ENCODE assay signal across 14 cellular contexts in the genomic region with DNA sequence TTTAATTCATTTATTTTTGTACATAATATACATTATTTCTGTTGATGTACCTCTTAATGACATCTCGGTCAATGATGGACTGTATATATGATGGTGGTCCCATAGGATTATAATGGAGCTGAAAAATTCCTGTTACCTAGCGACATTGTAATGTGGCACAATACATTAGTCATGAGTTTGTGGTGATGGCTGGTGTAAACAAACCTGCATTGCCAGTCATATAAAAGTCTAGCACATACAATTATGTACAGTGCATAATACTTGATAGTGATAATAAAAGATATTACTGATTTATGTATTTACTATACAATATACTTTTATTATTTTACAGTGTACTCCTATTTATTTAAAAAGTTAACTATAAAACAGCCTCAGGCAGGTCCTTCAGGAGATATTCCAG. TPM values are rescaled to one million over a fixed set of nuclear protein-coding genes. Genes with fewer than 3 reads are reported as not detected.
DNase-seq lines count a peak whose midpoint lies in the region; ATAC-seq and TF ChIP-seq lines count a peak whose summit lies in the region.
"Had no signal": no experiment of that assay in that cellular context is flagged by ENCODE, and none has a peak within 500 bp of the region (broad histone marks: within the 10 kb centered on the region; RNA-seq: fewer than 3 reads in every experiment).

No MANE protein-coding gene starts in this region.

- ATAC-seq in GM19328 (IDR thresholded peaks at IDR 0.05; ENCODE audit: unreplicated experiment) (no peak), GM21360 (IDR thresholded peaks at IDR 0.05; ENCODE audit: unreplicated experiment) (no peak)
- ATAC-seq: A549 had no signal

- H3K4me3 ChIP-seq in fibroblast of pulmonary artery (replicated peaks; ENCODE audit: low read depth, low read length), result no peak overlapping the region
- H3K4me3 ChIP-seq: A549 had no signal

- TF ChIP-seq CTCF in fibroblast of pulmonary artery (IDR thresholded peaks at IDR 0.05; ENCODE audit: low read length, missing control alignments), result no peak

- DNase-seq in Daoy (ENCODE audit: low read depth) (peak; percentile 8), HCEC 1CT (peak; percentile 23), RPMI7951 (ENCODE audit: low read depth) (peak; percentile 11), fibroblast of pulmonary artery (ENCODE audit: low read depth) (peak; percentile 10), NCI-H187 (lab: John Stamatoyannopoulos, UW) (no peak), NAMALWA (ENCODE audit: low spot score) (no peak)
- DNase-seq: Caco-2, GDM1, MV-4-11, NCI-H2107, NCI-H774 had no signal

RNA-seq across cellular contexts. Expression of a gene that starts 15.1 kb away (rescaled TPM):
- 41.4 and 65.6 TPM in 2 replicates for total RNA-seq in Daoy (2014; rRNA removed; shearing (Covaris generic))
- total RNA-seq in RPMI7951 (2014; rRNA removed; shearing (Covaris generic)), result 19.1 and 30.9 TPM in 2 replicates

Comparison
In these comparisons a context has a peak if more than half of its experiments do, and no peak if none do; other contexts are left out.
1. DNase-seq: peak in Daoy (single experiment), HCEC 1CT (single experiment), RPMI7951 (single experiment) and fibroblast of pulmonary artery (single experiment); none in NCI-H187 (0 of 2) and NAMALWA (single experiment).